Comparison of ENCODE assay signal across 1 cellular context in the genomic region with DNA sequence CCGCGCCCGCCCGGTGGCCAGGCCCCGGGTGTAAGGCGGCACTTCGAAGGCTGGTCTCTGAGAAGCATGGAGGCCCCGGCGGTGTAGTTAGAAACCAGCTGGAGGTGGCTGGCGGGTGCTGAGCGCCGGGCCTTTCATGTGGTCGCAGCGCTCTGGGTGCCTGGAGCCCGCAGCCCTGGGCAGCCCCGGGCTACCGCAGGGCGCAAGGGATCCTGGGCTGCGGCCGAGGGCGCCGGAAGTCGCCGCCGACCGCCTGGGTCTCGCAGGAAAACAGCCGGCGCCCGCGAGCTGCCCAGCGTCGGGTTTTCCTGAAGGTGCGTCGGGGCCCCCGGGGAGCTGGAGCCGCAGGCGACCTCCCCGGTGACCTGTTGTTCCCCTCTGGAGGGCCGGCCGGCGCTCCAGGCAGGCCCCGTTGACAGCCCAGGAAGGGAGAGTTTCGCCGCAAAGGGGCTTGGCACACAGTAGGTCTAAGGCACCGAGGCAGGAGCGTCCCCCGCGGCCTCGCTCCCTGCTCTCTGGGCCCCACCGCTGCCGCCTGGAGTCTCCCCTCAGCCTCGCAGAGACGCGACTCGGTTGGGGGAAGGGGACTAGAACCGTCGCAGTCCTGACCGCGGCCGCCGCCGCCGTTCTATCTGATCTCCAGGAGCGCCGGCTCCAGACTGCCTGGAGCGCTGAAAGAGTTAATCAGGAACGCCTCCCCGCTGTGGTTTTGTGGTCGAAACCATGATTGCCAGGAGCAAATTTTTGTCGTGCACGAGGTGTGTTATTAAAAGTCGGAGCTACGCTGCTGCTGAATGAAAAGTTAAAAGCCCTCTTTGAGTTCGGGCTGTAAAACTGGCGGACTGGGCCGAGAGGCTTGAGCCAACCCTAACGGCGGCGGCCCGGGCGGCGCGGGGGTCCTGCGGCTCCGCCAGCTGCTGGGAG.
TF ChIP-seq lines count a peak whose summit lies in the region.

No MANE protein-coding gene starts in this region.

TF ChIP-seq in K562, 482 proteins besides CTCF, POLR2A, EP300 and RAD21 (continued from another document and continues in another):
- TF ChIP-seq ZNF592 (IDR thresholded peaks at IDR 0.05) = 0 out of 2 replicates have a peak, but pooled peaks have one; percentile 30
- no peak for TF ChIP-seq POLR2AphosphoS2 (IDR thresholded peaks at IDR 0.05; ENCODE audit: low read length)
- TF ChIP-seq NCOA6 (IDR thresholded peaks at IDR 0.05) = no peak
- peak; percentile 1; the same call in 1 of the 2 replicates for TF ChIP-seq USF1 (CRISPR knock-in tag; IDR thresholded peaks at IDR 0.05)
- peak; percentile 70 for TF ChIP-seq MYC (IDR thresholded peaks at IDR 0.05; ENCODE audit: low read depth, low read length)
- no peak for TF ChIP-seq MYC (CRISPR knock-in tag; IDR thresholded peaks at IDR 0.05; ENCODE audit: borderline replicate concordance, low read depth)
- TF ChIP-seq VEZF1 (CRISPR knock-in tag; IDR thresholded peaks at IDR 0.05) = 0 out of 2 replicates have a peak, but pooled peaks have one; percentile 32
- peak; percentile 68 for TF ChIP-seq PHF20 (IDR thresholded peaks at IDR 0.05; ENCODE audit: partially characterized antibody)
- no peak for TF ChIP-seq NCOA4 (IDR thresholded peaks at IDR 0.05; ENCODE audit: partially characterized antibody)
- TF ChIP-seq, protein P1, sequence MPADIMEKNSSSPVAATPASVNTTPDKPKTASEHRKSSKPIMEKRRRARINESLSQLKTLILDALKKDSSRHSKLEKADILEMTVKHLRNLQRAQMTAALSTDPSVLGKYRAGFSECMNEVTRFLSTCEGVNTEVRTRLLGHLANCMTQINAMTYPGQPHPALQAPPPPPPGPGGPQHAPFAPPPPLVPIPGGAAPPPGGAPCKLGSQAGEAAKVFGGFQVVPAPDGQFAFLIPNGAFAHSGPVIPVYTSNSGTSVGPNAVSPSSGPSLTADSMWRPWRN (IDR thresholded peaks at IDR 0.05; ENCODE audit: low read depth) = peak; percentile 94
- no peak for TF ChIP-seq MTA2 (IDR thresholded peaks at IDR 0.05; ENCODE audit: low read depth)
- TF ChIP-seq, protein P2, sequence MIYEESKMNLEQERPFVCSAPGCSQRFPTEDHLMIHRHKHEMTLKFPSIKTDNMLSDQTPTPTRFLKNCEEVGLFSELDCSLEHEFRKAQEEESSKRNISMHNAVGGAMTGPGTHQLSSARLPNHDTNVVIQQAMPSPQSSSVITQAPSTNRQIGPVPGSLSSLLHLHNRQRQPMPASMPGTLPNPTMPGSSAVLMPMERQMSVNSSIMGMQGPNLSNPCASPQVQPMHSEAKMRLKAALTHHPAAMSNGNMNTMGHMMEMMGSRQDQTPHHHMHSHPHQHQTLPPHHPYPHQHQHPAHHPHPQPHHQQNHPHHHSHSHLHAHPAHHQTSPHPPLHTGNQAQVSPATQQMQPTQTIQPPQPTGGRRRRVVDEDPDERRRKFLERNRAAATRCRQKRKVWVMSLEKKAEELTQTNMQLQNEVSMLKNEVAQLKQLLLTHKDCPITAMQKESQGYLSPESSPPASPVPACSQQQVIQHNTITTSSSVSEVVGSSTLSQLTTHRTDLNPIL (CRISPR knock-in tag; IDR thresholded peaks at IDR 0.05) = no peak
- TF ChIP-seq HDAC1 (IDR thresholded peaks at IDR 0.05) = peak in 1 of 2 experiments; percentile 74; a peak in 1 of 4 replicates
- no peak for TF ChIP-seq ZNF324 (CRISPR knock-in tag; IDR thresholded peaks at IDR 0.05)
- no peak for TF ChIP-seq ARHGAP35 (IDR thresholded peaks at IDR 0.05; ENCODE audit: partially characterized antibody)
- no peak for TF ChIP-seq TCFL5 (CRISPR knock-in tag; conservative IDR thresholded peaks at IDR 0.05)
- no peak for TF ChIP-seq ZNF586 (CRISPR knock-in tag; conservative IDR thresholded peaks at IDR 0.05)
- no peak for TF ChIP-seq RBM17 (IDR thresholded peaks at IDR 0.05; ENCODE audit: borderline replicate concordance, low read depth, low read length)
- TF ChIP-seq CBFA2T2 (conservative IDR thresholded peaks at IDR 0.05) = 0 out of 2 replicates have a peak, but pooled peaks have one; percentile 24
- TF ChIP-seq, protein P3, sequence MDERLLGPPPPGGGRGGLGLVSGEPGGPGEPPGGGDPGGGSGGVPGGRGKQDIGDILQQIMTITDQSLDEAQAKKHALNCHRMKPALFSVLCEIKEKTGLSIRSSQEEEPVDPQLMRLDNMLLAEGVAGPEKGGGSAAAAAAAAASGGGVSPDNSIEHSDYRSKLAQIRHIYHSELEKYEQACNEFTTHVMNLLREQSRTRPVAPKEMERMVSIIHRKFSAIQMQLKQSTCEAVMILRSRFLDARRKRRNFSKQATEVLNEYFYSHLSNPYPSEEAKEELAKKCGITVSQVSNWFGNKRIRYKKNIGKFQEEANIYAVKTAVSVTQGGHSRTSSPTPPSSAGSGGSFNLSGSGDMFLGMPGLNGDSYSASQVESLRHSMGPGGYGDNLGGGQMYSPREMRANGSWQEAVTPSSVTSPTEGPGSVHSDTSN (CRISPR knock-in tag; IDR thresholded peaks at IDR 0.05; ENCODE audit: low read depth) = no peak
- TF ChIP-seq, protein P3 (tag; conservative IDR thresholded peaks at IDR 0.05; ENCODE audit: low read depth) = no peak
- peak; percentile 98 for TF ChIP-seq ZKSCAN1 (IDR thresholded peaks at IDR 0.05; ENCODE audit: low read depth, low read length)
- no peak for TF ChIP-seq MED1 (CRISPR knock-in tag; IDR thresholded peaks at IDR 0.05; ENCODE audit: borderline replicate concordance)
- TF ChIP-seq TCF7 (IDR thresholded peaks at IDR 0.05; ENCODE audit: borderline replicate concordance) = no peak
- TF ChIP-seq NR4A1 (CRISPR knock-in tag; IDR thresholded peaks at IDR 0.05) = no peak
- TF ChIP-seq NR4A1 (tag; IDR thresholded peaks at IDR 0.05) = 0 out of 2 replicates have a peak, but pooled peaks have one; percentile 45
- TF ChIP-seq ZBTB1 (CRISPR knock-in tag; IDR thresholded peaks at IDR 0.05; ENCODE audit: borderline replicate concordance, low read depth) = peak; percentile 83; the same call in 1 of the 2 replicates
- TF ChIP-seq ETV6 (IDR thresholded peaks at IDR 0.05; ENCODE audit: borderline replicate concordance in 1 of 2, low read depth in 2 of 2, low read length in 1 of 2) = no peak
- no peak for TF ChIP-seq ETV6 (CRISPR knock-in tag; IDR thresholded peaks at IDR 0.05; ENCODE audit: borderline replicate concordance)
- TF ChIP-seq, protein P4, sequence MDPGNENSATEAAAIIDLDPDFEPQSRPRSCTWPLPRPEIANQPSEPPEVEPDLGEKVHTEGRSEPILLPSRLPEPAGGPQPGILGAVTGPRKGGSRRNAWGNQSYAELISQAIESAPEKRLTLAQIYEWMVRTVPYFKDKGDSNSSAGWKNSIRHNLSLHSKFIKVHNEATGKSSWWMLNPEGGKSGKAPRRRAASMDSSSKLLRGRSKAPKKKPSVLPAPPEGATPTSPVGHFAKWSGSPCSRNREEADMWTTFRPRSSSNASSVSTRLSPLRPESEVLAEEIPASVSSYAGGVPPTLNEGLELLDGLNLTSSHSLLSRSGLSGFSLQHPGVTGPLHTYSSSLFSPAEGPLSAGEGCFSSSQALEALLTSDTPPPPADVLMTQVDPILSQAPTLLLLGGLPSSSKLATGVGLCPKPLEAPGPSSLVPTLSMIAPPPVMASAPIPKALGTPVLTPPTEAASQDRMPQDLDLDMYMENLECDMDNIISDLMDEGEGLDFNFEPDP (CRISPR knock-in tag; IDR thresholded peaks at IDR 0.05) = no peak
- TF ChIP-seq RUNX1 (IDR thresholded peaks at IDR 0.05; ENCODE audit: low read depth) = peak; percentile 83; the same call in 1 of the 2 replicates
- peak; percentile 45 for TF ChIP-seq PCBP1 (IDR thresholded peaks at IDR 0.05; ENCODE audit: low read depth, low read length, poor library complexity, severe bottlenecking)
- TF ChIP-seq ZBTB49 (CRISPR knock-in tag; IDR thresholded peaks at IDR 0.05; ENCODE audit: borderline replicate concordance) = no peak
- TF ChIP-seq, protein P5, sequence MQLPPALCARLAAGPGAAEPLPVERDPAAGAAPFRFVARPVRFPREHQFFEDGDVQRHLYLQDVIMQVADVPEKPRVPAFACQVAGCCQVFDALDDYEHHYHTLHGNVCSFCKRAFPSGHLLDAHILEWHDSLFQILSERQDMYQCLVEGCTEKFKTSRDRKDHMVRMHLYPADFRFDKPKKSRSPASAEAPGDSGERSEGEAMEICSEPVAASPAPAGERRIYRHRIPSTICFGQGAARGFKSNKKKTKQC (CRISPR knock-in tag; IDR thresholded peaks at IDR 0.05) = no peak
- TF ChIP-seq SIX5 (IDR thresholded peaks at IDR 0.05; ENCODE audit: borderline replicate concordance in 1 of 2, insufficient read depth in 1 of 2, low read depth in 1 of 2, low read length in 2 of 2) = no peak
- 0 out of 2 replicates have a peak, but pooled peaks have one; percentile 47 for TF ChIP-seq ZNF12 (CRISPR knock-in tag; IDR thresholded peaks at IDR 0.05)
- TF ChIP-seq HSF4 (CRISPR knock-in tag; IDR thresholded peaks at IDR 0.05; ENCODE audit: borderline replicate concordance) = no peak
- TF ChIP-seq RNF2 (IDR thresholded peaks at IDR 0.05) = peak; percentile 94
- TF ChIP-seq, protein P6, sequence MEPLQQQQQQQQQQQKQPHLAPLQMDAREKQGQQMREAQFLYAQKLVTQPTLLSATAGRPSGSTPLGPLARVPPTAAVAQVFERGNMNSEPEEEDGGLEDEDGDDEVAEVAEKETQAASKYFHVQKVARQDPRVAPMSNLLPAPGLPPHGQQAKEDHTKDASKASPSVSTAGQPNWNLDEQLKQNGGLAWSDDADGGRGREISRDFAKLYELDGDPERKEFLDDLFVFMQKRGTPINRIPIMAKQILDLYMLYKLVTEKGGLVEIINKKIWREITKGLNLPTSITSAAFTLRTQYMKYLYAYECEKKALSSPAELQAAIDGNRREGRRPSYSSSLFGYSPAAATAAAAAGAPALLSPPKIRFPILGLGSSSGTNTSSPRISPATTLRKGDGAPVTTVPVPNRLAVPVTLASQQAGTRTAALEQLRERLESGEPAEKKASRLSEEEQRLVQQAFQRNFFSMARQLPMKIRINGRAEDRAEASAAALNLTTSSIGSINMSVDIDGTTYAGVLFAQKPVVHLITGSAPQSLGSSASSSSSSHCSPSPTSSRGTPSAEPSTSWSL (CRISPR knock-in tag; IDR thresholded peaks at IDR 0.05; ENCODE audit: borderline replicate concordance) = no peak
